In genomic region chr22:29139965-29140782, GRCh38 we compare ENCODE assay signal across 20 cellular contexts.
DNase-seq lines count a peak whose midpoint lies in the region; ATAC-seq lines count a peak whose summit lies in the region.
"Had no signal": no experiment of that assay in that cellular context is flagged by ENCODE, and none has a peak within 500 bp of the region (broad histone marks: within the 10 kb centered on the region; RNA-seq: fewer than 3 reads in every experiment).

No MANE protein-coding gene starts in this region.

- H3K27me3 ChIP-seq in layer of hippocampus (ENCODE audit: control insufficient read depth, insufficient read depth, low read length) (no peaks in the 10 kb centered on the region), skeletal muscle tissue (ENCODE audit: control insufficient read depth in 3 of 3, insufficient read depth in 3 of 3, low read length in 3 of 3) (no peaks in the 10 kb centered on the region)
- H3K27me3 ChIP-seq: tibial nerve had no signal

- ATAC-seq in GM18907 (IDR thresholded peaks at IDR 0.05; ENCODE audit: unreplicated experiment) (no peak), T-cell (replicated peaks in 1 of 4) (no peak)
- ATAC-seq: left colon; naive thymus-derived CD4-positive, alpha-beta T cell had no signal

- H3K9ac ChIP-seq in skeletal muscle tissue (ENCODE audit: low read depth in 1 of 3, low read length in 3 of 3): no peak overlapping the region
- H3K9ac ChIP-seq: BLaER1 treated with 17β-estradiol and CSF1 and Interleukin-3, amounts not matched to agents 10 nM and 100 nM had no signal

- peaks cover 28 to 42% (median 29%) of the 10 kb centered on the region in 3 donors for H3K4me1 ChIP-seq in skeletal muscle tissue (ENCODE audit: control insufficient read depth in 3 of 3, insufficient read depth in 3 of 3, low read length in 3 of 3)
- H3K4me1 ChIP-seq: tibial nerve had no signal

- DNase-seq in GM04504 (ENCODE audit: low read depth) (peak; percentile 22), caudate nucleus (lab: John Stamatoyannopoulos, UW) (no peak), T-cell (no peak)
- no peak for DNase-seq in stimulated activated CD4-positive, alpha-beta T cell treated with anti-CD3 and anti-CD28 coated beads, Interleukin-2, amount 100 ng/mL, for 48 hours
- DNase-seq in activated effector memory CD4-positive, alpha-beta T cell treated with anti-CD3 and anti-CD28 coated beads, Interleukin-2, amount 50 U/mL, for 16 hours: no peak
- DNase-seq: activated CD4-positive, CD25-positive, alpha-beta regulatory T cell treated with anti-CD3 and anti-CD28 coated beads, Interleukin-2, amount 50 U/mL, for 72 hours; activated naive CD8-positive, alpha-beta T cell treated with anti-CD3 and anti-CD28 coated beads for 36 hours; DMS153; HCEC 1CT; left colon; naive thymus-derived CD4-positive, alpha-beta T cell; NCI-H1092; NCI-H2171; stimulated activated CD4-positive, alpha-beta T cell treated with anti-CD3 and anti-CD28 coated beads, Interleukin-4, amount 100 ng/mL, for 1 hour had no signal

- H3K9me3 ChIP-seq in skeletal muscle tissue (ENCODE audit: control insufficient read depth in 3 of 3, low read length in 3 of 3): no peaks in the 10 kb centered on the region
- H3K9me3 ChIP-seq: BLaER1 treated with 17β-estradiol and CSF1 and Interleukin-3, amounts not matched to agents 10 nM and 100 nM; tibial nerve had no signal

- H3K9me3 Mint-ChIP-seq in T-cell: no peaks in the 10 kb centered on the region
- H3K9me3 Mint-ChIP-seq: activated naive CD8-positive, alpha-beta T cell treated with anti-CD3 and anti-CD28 coated beads for 36 hours; naive thymus-derived CD4-positive, alpha-beta T cell; T-helper 2 cell treated with Interferon-gamma antibody and Interleukin-4, amounts not matched to agents 5 μg/mL and 100 μg/mL, for 36 hours had no signal

- POLR2A ChIA-PET in T-cell (lab: Charles Lee): no interaction called here

- no peak overlapping the region for H3K4me3 Mint-ChIP-seq in T-cell
- H3K4me3 Mint-ChIP-seq: activated naive CD8-positive, alpha-beta T cell treated with anti-CD3 and anti-CD28 coated beads for 36 hours; naive thymus-derived CD4-positive, alpha-beta T cell; T-helper 2 cell treated with Interferon-gamma antibody and Interleukin-4, amounts not matched to agents 5 μg/mL and 100 μg/mL, for 36 hours had no signal

- no peak overlapping the region for H3K4me3 ChIP-seq in skeletal muscle tissue (ENCODE audit: low read length in 3 of 3)
- H3K4me3 ChIP-seq: BLaER1 treated with 17β-estradiol and CSF1 and Interleukin-3, amounts not matched to agents 10 nM and 100 nM; tibial nerve had no signal

- peak overlapping the region; percentile 63 for H3K27ac ChIP-seq in caudate nucleus (ENCODE audit: low read depth, low read length)
- peak overlapping the region; percentile 46 for H3K27ac ChIP-seq in layer of hippocampus (ENCODE audit: low read depth, low read length)
- peak overlapping the region; percentile 19 for H3K27ac ChIP-seq in skeletal muscle tissue (ENCODE audit: low read depth, low read length)
- H3K27ac ChIP-seq: BLaER1 treated with 17β-estradiol and CSF1 and Interleukin-3, amounts not matched to agents 10 nM and 100 nM; tibial nerve had no signal

- no peaks in the 10 kb centered on the region for H3K4me1 Mint-ChIP-seq in T-cell
- H3K4me1 Mint-ChIP-seq: activated naive CD8-positive, alpha-beta T cell treated with anti-CD3 and anti-CD28 coated beads for 36 hours; naive thymus-derived CD4-positive, alpha-beta T cell had no signal

- peaks cover 35 to 51% (median 41%) of the 10 kb centered on the region in 3 donors for H3K36me3 ChIP-seq in skeletal muscle tissue (ENCODE audit: control insufficient read depth in 3 of 3, insufficient read depth in 3 of 3, low read length in 3 of 3)
- H3K36me3 ChIP-seq: BLaER1 treated with 17β-estradiol and CSF1 and Interleukin-3, amounts not matched to agents 10 nM and 100 nM had no signal

- peaks cover 0 to 14% of the 10 kb centered on the region in 2 donors for H3K27me3 Mint-ChIP-seq in T-cell

- CTCF ChIA-PET in T-cell (lab: Charles Lee): interaction anchor here in 1 of 2 donors (0.6 kb wide), 1 partner anchor 624 kb away, joined by 3 read pairs; no protein-coding TSS in a partner anchor

- H3K36me3 Mint-ChIP-seq in T-cell: no peaks in the 10 kb centered on the region
- H3K36me3 Mint-ChIP-seq: activated naive CD8-positive, alpha-beta T cell treated with anti-CD3 and anti-CD28 coated beads for 36 hours had no signal

- H3K27ac Mint-ChIP-seq in T-cell: no peak overlapping the region
- H3K27ac Mint-ChIP-seq: activated naive CD8-positive, alpha-beta T cell treated with anti-CD3 and anti-CD28 coated beads for 36 hours; T-helper 2 cell treated with Interferon-gamma antibody and Interleukin-4, amounts not matched to agents 5 μg/mL and 100 μg/mL, for 36 hours had no signal
